Comparison of ENCODE assay signal across 22 cellular contexts in the genomic region with DNA sequence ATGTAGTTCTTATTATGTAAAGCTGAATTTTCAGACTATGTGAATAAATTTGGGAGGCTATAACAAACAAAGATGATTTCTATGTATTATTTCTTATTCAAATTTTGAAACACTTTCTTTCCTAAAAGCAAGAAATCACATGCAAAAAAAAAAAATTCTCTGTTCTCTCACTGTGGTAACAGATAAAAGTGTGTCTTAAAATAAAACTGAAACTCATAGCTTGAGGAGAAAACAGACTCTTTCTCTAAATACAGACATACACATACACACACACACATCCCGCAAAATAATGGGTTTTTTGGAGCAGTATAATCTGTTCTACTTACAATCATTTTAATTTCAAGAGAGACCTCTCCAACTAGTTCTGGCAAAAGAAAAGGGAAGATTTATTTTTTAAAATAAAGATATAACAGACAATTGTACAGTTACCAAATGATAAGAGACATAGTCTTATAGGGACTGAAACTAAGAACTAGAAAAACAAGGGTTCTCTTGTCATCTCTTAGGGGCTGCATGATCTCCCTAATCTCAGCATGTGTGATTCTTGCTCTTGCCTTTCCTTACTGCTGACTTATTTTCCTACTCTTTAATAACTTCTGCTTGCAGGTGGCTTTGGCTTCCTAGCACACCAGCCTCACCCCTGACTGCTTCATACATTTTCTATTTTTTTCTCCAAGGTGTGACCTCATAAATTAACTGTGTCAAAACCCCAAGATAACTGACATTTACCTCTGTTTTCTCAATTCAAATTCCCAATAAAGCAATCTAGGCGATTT.
"Had no signal": no experiment of that assay in that cellular context is flagged by ENCODE, and none has a peak within 500 bp of the region (broad histone marks: within the 10 kb centered on the region; RNA-seq: fewer than 3 reads in every experiment).

No MANE protein-coding gene starts in this region.

- H3K4me3 Mint-ChIP-seq: activated CD4-positive, alpha-beta memory T cell treated with anti-CD3 and anti-CD28 coated beads, Interleukin-2, amount 10 ng/mL, durations not matched to agents 7 days and 5 days; activated CD4-positive, alpha-beta T cell treated with anti-CD3 and anti-CD28 coated beads for 36 hours; activated T-cell treated with anti-CD3 and anti-CD28 coated beads, Interleukin-2, amount 50 U/mL, for 24 hours; central memory CD8-positive, alpha-beta T cell; endodermal cell; mesothelial cell of epicardium; WTC11 had no signal

- H3K4me1 ChIP-seq: ascending aorta, colonic mucosa, tibial artery had no signal

- H3K36me3 Mint-ChIP-seq: mesothelial cell of epicardium had no signal

- H3K27me3 Mint-ChIP-seq: activated CD4-positive, alpha-beta memory T cell treated with anti-CD3 and anti-CD28 coated beads, Interleukin-2, amount 10 ng/mL, durations not matched to agents 7 days and 5 days; activated CD4-positive, alpha-beta T cell treated with anti-CD3 and anti-CD28 coated beads for 36 hours; activated T-cell treated with anti-CD3 and anti-CD28 coated beads, Interleukin-2, amount 50 U/mL, for 24 hours; central memory CD8-positive, alpha-beta T cell had no signal

- H3K27ac Mint-ChIP-seq: activated CD4-positive, alpha-beta memory T cell treated with anti-CD3 and anti-CD28 coated beads, Interleukin-2, amount 10 ng/mL, durations not matched to agents 7 days and 5 days; activated CD4-positive, alpha-beta T cell treated with anti-CD3 and anti-CD28 coated beads for 36 hours; activated T-cell treated with anti-CD3 and anti-CD28 coated beads, Interleukin-2, amount 50 U/mL, for 24 hours; endodermal cell; mesothelial cell of epicardium; WTC11 had no signal

- DNase-seq: activated CD4-positive, alpha-beta memory T cell treated with anti-CD3 and anti-CD28 coated beads, Interleukin-2, amount 10 ng/mL, durations not matched to agents 7 days and 5 days; activated CD4-positive, alpha-beta T cell treated with anti-CD3 and anti-CD28 coated beads for 36 hours; activated effector memory CD4-positive, alpha-beta T cell treated with anti-CD3 and anti-CD28 coated beads, Interleukin-2, amount 50 U/mL, for 16 hours; activated naive CD4-positive, alpha-beta T cell treated with anti-CD3 and anti-CD28 coated beads, Interleukin-2, amount 50 U/mL, for 16 hours; activated T-cell treated with anti-CD3 and anti-CD28 coated beads, Interleukin-2, amount 50 U/mL, for 24 hours; colonic mucosa; endodermal cell; foreskin melanocyte; glutamatergic neuron; hypothalamus; kidney; retina; stimulated activated CD4-positive, alpha-beta T cell treated with anti-CD3 and anti-CD28 coated beads, Interleukin-12 subunit alpha, Interleukin-12 subunit beta, amount 100 ng/mL, for 4 hours; stimulated activated CD4-positive, alpha-beta T cell treated with anti-CD3 and anti-CD28 coated beads, Interleukin-1b, Interleukin-23, amount 100 ng/mL, for 48 hours; stimulated activated naive CD8-positive, alpha-beta T cell treated with anti-CD3 and anti-CD28 coated beads, Interleukin-15, Interleukin-2, amounts not matched to agents 100 U/mL and 50 U/mL, for 24 hours; substantia nigra; tibial artery had no signal

- H3K9me3 Mint-ChIP-seq: activated T-cell treated with anti-CD3 and anti-CD28 coated beads, Interleukin-2, amount 50 U/mL, for 24 hours had no signal

- H3K4me3 ChIP-seq: ascending aorta, colonic mucosa, tibial artery had no signal

- H3K27me3 ChIP-seq: ascending aorta, colonic mucosa, tibial artery had no signal

- ATAC-seq: activated CD4-positive, alpha-beta T cell treated with anti-CD3 and anti-CD28 coated beads for 36 hours; left lobe of liver; stimulated activated naive CD8-positive, alpha-beta T cell treated with anti-CD3 and anti-CD28 coated beads, Interleukin-15, Interleukin-2, amounts not matched to agents 100 U/mL and 50 U/mL, for 24 hours; WTC11 had no signal

- H3K4me1 Mint-ChIP-seq: activated CD4-positive, alpha-beta memory T cell treated with anti-CD3 and anti-CD28 coated beads, Interleukin-2, amount 10 ng/mL, durations not matched to agents 7 days and 5 days; activated CD4-positive, alpha-beta T cell treated with anti-CD3 and anti-CD28 coated beads for 36 hours; central memory CD8-positive, alpha-beta T cell; endodermal cell; mesothelial cell of epicardium had no signal

- H3K27ac ChIP-seq: ascending aorta, colonic mucosa, tibial artery had no signal

- H3K36me3 ChIP-seq: ascending aorta, colonic mucosa, tibial artery had no signal
